Comparison of ENCODE assay signal across 8 cellular contexts in genomic region chr9:14314424-14314928, GRCh38. TPM values are rescaled to one million over a fixed set of nuclear protein-coding genes. Genes with fewer than 3 reads are reported as not detected.
DNase-seq lines count a peak whose midpoint lies in the region; ATAC-seq and TF ChIP-seq lines count a peak whose summit lies in the region.

No MANE protein-coding gene starts in this region.

- no peaks in the 10 kb centered on the region for H3K27me3 ChIP-seq in BE2C
- no peaks in the 10 kb centered on the region for H3K27me3 ChIP-seq in right cardiac atrium (ENCODE audit: control insufficient read depth, insufficient read depth)
- no peaks in the 10 kb centered on the region for H3K27me3 ChIP-seq in prostate gland (replicated peaks; ENCODE audit: insufficient read depth)

- H3K9me3 ChIP-seq in BE2C (no peaks in the 10 kb centered on the region), right cardiac atrium (ENCODE audit: control insufficient read depth, low read length) (no peaks in the 10 kb centered on the region), prostate gland (no peaks in the 10 kb centered on the region)

- H3K4me3 ChIP-seq in BE2C (ENCODE audit: low read depth, low read length) = peak overlapping the region; percentile 95
- H3K4me3 ChIP-seq in astrocyte of the cerebellum (ENCODE audit: low read depth, low read length) = peak overlapping the region; percentile 95
- H3K4me3 ChIP-seq in right cardiac atrium (ENCODE audit: low read length) = peak overlapping the region; percentile 89
- peak overlapping the region; percentile 73 to 86 for H3K4me3 ChIP-seq in prostate gland

- H3K36me3 ChIP-seq in BE2C (no peaks in the 10 kb centered on the region), prostate gland (no peaks in the 10 kb centered on the region)

- ATAC-seq in right cardiac atrium = peak; percentile 61 to 71
- ATAC-seq in GM21367 (IDR thresholded peaks at IDR 0.05; ENCODE audit: unreplicated experiment) = no peak
- ATAC-seq in GM18502 (IDR thresholded peaks at IDR 0.05; ENCODE audit: poor library complexity, unreplicated experiment) = no peak

- peak overlapping the region; percentile 95 for H3K27ac ChIP-seq in right cardiac atrium (ENCODE audit: low read length)
- peak overlapping the region; percentile 96 to 99 for H3K27ac ChIP-seq in prostate gland

- no peak for TF ChIP-seq CTCF in BE2C (IDR thresholded peaks at IDR 0.05; ENCODE audit: low read depth, low read length)
- TF ChIP-seq CTCF in astrocyte of the cerebellum (IDR thresholded peaks at IDR 0.05; ENCODE audit: low read depth, low read length, missing control alignments) = no peak
- no peak for TF ChIP-seq CTCF in prostate gland (IDR thresholded peaks at IDR 0.05)

- DNase-seq in BE2C (peak; percentile 73), H4 (ENCODE audit: low spot score) (peak; percentile 87), NCI-H510A (lab: John Stamatoyannopoulos, UW) (peak; percentile 35), astrocyte of the cerebellum (ENCODE audit: low read depth) (peak; percentile 88), right cardiac atrium (peak; percentile 78 to 89 (median 88)), prostate gland (ENCODE audit: low spot score) (peak; percentile 88)

- intact Hi-C loops in right cardiac atrium (cut with DNase I) = loop anchor here in 3 of 4 donors (5.0 to 10.0 kb wide), 5 partner anchors 42 to 287 kb away; no protein-coding TSS in a partner anchor
- intact Hi-C loops in prostate gland (cut with DNase I) = loop anchor here (5.0 to 10.0 kb wide), 3 partner anchors 33 to 220 kb away; no protein-coding TSS in a partner anchor

- H3K4me1 ChIP-seq in BE2C (peaks cover 11% of the 10 kb centered on the region), right cardiac atrium (ENCODE audit: control insufficient read depth, insufficient read depth, low read length) (no peaks in the 10 kb centered on the region), prostate gland (replicated peaks) (peaks cover 6% of the 10 kb centered on the region)

- in situ Hi-C loops in astrocyte of the cerebellum (cut with HindIII; ENCODE audit: low sequenced_read_pairs) = no loop called here

- peak; percentile 72 for TF ChIP-seq POLR2A in prostate gland (IDR thresholded peaks at IDR 0.05)

- WGBS in right cardiac atrium = 0% methylated on average over 21 of the region's 21 CpGs
- WGBS in prostate gland = under 1% methylated on average over 21 of the region's 21 CpGs

RNA-seq across cellular contexts. Expression of gene NFIB, which starts 0.5 kb away (rescaled TPM):
- polyA plus RNA-seq in BE2C (2012; ENCODE audit: insufficient read depth, insufficient read length, low read depth) = 9.2 TPM
- total RNA-seq in H4 (2014; rRNA removed; shearing (Covaris generic)) = 10.2 and 11.3 TPM in 2 replicates
- 100 to 1,000 TPM; 125 to 143 (median 134) TPM for total RNA-seq in right cardiac atrium
- polyA plus RNA-seq in right cardiac atrium = 22.5 TPM
- total RNA-seq in prostate gland = 100 to 1,000 TPM; 131 to 165 TPM

Comparison
In these comparisons a context has a peak if more than half of its experiments do, and no peak if none do; other contexts are left out.
1. DNase-seq: peak in every context shown above with its lines; median percentile 88 in astrocyte of the cerebellum; 88 in right cardiac atrium; 88 in prostate gland; 87 in H4; 73 in BE2C; 35 in NCI-H510A.
2. ATAC-seq: peak in right cardiac atrium (2 of 2); none in GM21367 (single experiment) and GM18502 (single experiment).
3. RNA of gene NFIB, which starts 0.5 kb away (total RNA-seq): 131 to 165 TPM in prostate gland and 125 to 143 TPM in right cardiac atrium; 10.2 to 11.3 TPM in H4; every median in the first group is over 10 times any median in the second.
4. Peak in every context shown above with its lines, with median percentiles within 50 percentile points of each other: H3K4me3 ChIP-seq.